9 cellular contexts compared by ENCODE assay signal in genomic region chr16:29662729-29663019, GRCh38. TPM values are rescaled to one million over a fixed set of nuclear protein-coding genes. Genes with fewer than 3 reads are reported as not detected.
DNase-seq lines count a peak whose midpoint lies in the region; ATAC-seq and TF ChIP-seq lines count a peak whose summit lies in the region.
"Had no signal": no experiment of that assay in that cellular context is flagged by ENCODE, and none has a peak within 500 bp of the region (broad histone marks: within the 10 kb centered on the region; RNA-seq: fewer than 3 reads in every experiment).

No MANE protein-coding gene starts in this region.

- H4K20me1 ChIP-seq in osteoblast (ENCODE audit: insufficient read depth, low read length) (no peaks in the 10 kb centered on the region), PC-3 (ENCODE audit: low read length) (no peaks in the 10 kb centered on the region)

- H3K27me3 Mint-ChIP-seq in IgD-negative memory B cell: peaks cover 2% of the 10 kb centered on the region

- ATAC-seq in PC-3 (no peak), GM18511 (IDR thresholded peaks at IDR 0.05; ENCODE audit: unreplicated experiment) (no peak)

- H2AFZ ChIP-seq in osteoblast (ENCODE audit: low read length) (no peak overlapping the region), PC-3 (ENCODE audit: low read length) (no peak overlapping the region)

- H3K27ac ChIP-seq in osteoblast (ENCODE audit: low read depth, low read length) (no peak overlapping the region), PC-3 (ENCODE audit: low read length) (no peak overlapping the region), RWPE1 (no peak overlapping the region)

- peak; percentile 32 for DNase-seq in activated T-helper 1 cell treated with Interleukin-2 at 50 U/mL for 16 hours (ENCODE audit: low read depth)
- peak; percentile 52 for DNase-seq in osteoblast (ENCODE audit: insufficient read length, low spot score, missing footprints)
- DNase-seq in PC-3: no peak
- DNase-seq in HAP-1 (ENCODE audit: low spot score in 2 of 2): no peak
- DNase-seq in RWPE1 (ENCODE audit: low spot score): no peak
- DNase-seq: NCI-H2107 had no signal

- H3K79me2 ChIP-seq in osteoblast (ENCODE audit: insufficient read depth, low read length) (no peaks in the 10 kb centered on the region), PC-3 (ENCODE audit: low read length) (no peaks in the 10 kb centered on the region)

- H3K4me2 ChIP-seq in osteoblast (ENCODE audit: insufficient read depth, low read length): no peak overlapping the region
- no peak overlapping the region for H3K4me2 ChIP-seq in PC-3 (ENCODE audit: low read length)

- no peak for TF ChIP-seq CTCF in osteoblast (IDR thresholded peaks at IDR 0.05; ENCODE audit: extremely low read depth, low read depth, low read length)
- TF ChIP-seq CTCF in PC-3 (conservative IDR thresholded peaks at IDR 0.05; ENCODE audit: low read depth, low read length): no peak
- TF ChIP-seq CTCF in RWPE1 (conservative IDR thresholded peaks at IDR 0.05; ENCODE audit: low read depth): no peak

- no peaks in the 10 kb centered on the region for H3K9me3 Mint-ChIP-seq in IgD-negative memory B cell

- H3K36me3 ChIP-seq in osteoblast (ENCODE audit: insufficient read depth, low read length): no peaks in the 10 kb centered on the region
- no peaks in the 10 kb centered on the region for H3K36me3 ChIP-seq in PC-3 (ENCODE audit: low read depth, low read length)
- H3K36me3 ChIP-seq in HAP-1 (replicated peaks): no peaks in the 10 kb centered on the region

- no peaks in the 10 kb centered on the region for H3K36me3 Mint-ChIP-seq in IgD-negative memory B cell

- H3K4me1 ChIP-seq in osteoblast (ENCODE audit: insufficient read depth, low read length): no peaks in the 10 kb centered on the region
- no peaks in the 10 kb centered on the region for H3K4me1 ChIP-seq in PC-3 (ENCODE audit: insufficient read depth, low read length)
- no peaks in the 10 kb centered on the region; the same call in 1 of the 2 replicates for H3K4me1 ChIP-seq in HAP-1

- intact Hi-C loops in PC-3 (cut with micrococcal nuclease): no loop called here

- POLR2A ChIA-PET in PC-3 (lab: Charles Lee; ENCODE audit: unreplicated experiment): interaction anchor here (0.6 kb wide), 1 partner anchor 17 kb away, joined by 3 read pairs; no protein-coding TSS in a partner anchor
- POLR2A ChIA-PET in RWPE1 (lab: Yijun Ruan, JAX; ENCODE audit: low non-redundant PET): no interaction called here

- BruUV-seq in PC-3 (replicated peaks; lab: Mats Ljungman, UMichigan): no TSS peak

- no peaks in the 10 kb centered on the region for H3K9me2 ChIP-seq in PC-3 (replicated peaks; ENCODE audit: low read length)

- H3K4me3 ChIP-seq in GM08714 (ENCODE audit: low read length) (peak overlapping the region; percentile 86; the same call in 1 of the 2 replicates), osteoblast (ENCODE audit: insufficient read depth, low read length) (no peak overlapping the region), PC-3 (ENCODE audit: low read length) (no peak overlapping the region), HAP-1 (no peak overlapping the region)

- H3K9me3 ChIP-seq in osteoblast (ENCODE audit: low read depth, low read length) (no peaks in the 10 kb centered on the region), PC-3 (ENCODE audit: low read length) (no peaks in the 10 kb centered on the region), HAP-1 (no peaks in the 10 kb centered on the region)

- no peak overlapping the region for H3K9ac ChIP-seq in PC-3 (ENCODE audit: low read length)

- CTCF ChIA-PET in PC-3 (lab: Charles Lee) (no interaction called here), RWPE1 (lab: Yijun Ruan, JAX) (no interaction called here)

- H3K4me1 Mint-ChIP-seq in IgD-negative memory B cell: peaks cover 15 to 40% (median 34%) of the 10 kb centered on the region in 3 donors

- H3K27ac Mint-ChIP-seq in IgD-negative memory B cell: peak overlapping the region in 2 of 3 donors; percentile 13 to 74

- peak overlapping the region in 3 of 4 donors; percentile 67 to 89 (median 82) for H3K4me3 Mint-ChIP-seq in IgD-negative memory B cell

- H3F3A ChIP-seq in PC-3 (ENCODE audit: low read length, unreplicated experiment): no peaks in the 10 kb centered on the region

- H3K27me3 ChIP-seq in osteoblast (ENCODE audit: insufficient read depth, low read length) (no peaks in the 10 kb centered on the region), PC-3 (ENCODE audit: low read length) (no peaks in the 10 kb centered on the region), HAP-1 (ENCODE audit: low read depth) (no peaks in the 10 kb centered on the region)

- in situ Hi-C loops in HAP-1 (cut with MboI; ENCODE audit: low sequenced_read_pairs): no loop called here

RNA-seq across cellular contexts. Expression of gene SPN, which starts 0.4 kb away (rescaled TPM):
- 11.0 TPM for polyA plus RNA-seq in IgD-negative memory B cell
- total RNA-seq in osteoblast (under 0.01 TPM in 1 of 2 replicates, not detected in the other), PC-3 (2014; rRNA removed) (not detected in 2 replicates)

RNA-seq across cellular contexts. Expression of gene QPRT, which starts 16.3 kb away (rescaled TPM):
- not detected for polyA plus RNA-seq in IgD-negative memory B cell
- 18.0 and 19.5 TPM in 2 replicates for total RNA-seq in osteoblast
- total RNA-seq in PC-3 (2014; rRNA removed): 0.22 and 1.3 TPM in 2 replicates

Comparison
In these comparisons a context has a peak if more than half of its experiments do, and no peak if none do; other contexts are left out.
1. DNase-seq: peak in activated T-helper 1 cell treated with Interleukin-2 at 50 U/mL for 16 hours (single experiment) and osteoblast (single experiment); none in PC-3 (single experiment), HAP-1 (0 of 2) and RWPE1 (single experiment).